32 cellular contexts compared by ENCODE assay signal in the genomic region with DNA sequence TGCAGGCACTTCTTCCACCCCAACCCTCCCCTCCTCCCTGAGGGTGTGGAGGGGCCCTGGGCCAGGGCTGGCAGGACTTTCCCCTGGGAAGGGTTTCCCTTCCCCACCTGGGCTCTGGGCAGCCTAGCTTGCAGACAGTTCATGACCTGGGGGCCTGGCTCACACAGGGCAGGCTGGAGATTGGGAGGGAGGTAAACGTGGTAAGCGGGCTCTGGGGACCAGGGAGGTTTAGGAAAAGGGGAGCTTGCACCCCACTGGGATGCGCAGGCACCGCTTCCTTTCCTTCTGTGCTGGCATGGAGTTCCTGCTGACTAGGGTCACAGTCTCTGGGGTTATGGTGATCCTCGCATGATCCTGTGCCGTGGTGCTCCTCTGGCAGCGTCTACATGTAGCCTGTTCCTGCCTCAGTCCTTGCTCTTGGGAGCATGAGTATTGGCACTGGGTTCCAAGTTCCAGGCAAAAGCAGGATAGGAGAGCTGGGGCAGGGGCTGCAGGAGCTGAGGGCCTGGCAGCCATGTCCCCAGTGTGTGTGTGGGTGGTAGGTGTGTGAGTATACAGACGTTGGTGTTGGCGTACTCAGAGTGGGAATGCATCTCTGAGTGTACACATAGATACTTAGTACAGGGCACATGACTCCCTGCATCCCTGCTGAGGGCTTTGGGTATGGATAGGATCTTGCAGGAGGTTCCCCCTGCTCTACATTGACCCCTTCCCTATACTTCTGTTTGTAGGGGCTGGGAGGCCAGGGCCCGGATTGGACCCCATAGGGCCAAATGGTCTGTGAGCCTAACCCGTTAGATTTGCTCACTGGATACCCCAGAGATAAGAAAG. TPM values are rescaled to one million over a fixed set of nuclear protein-coding genes. Genes with fewer than 3 reads are reported as not detected.
DNase-seq lines count a peak whose midpoint lies in the region; ATAC-seq, FAIRE-seq and TF ChIP-seq lines count a peak whose summit lies in the region.
"Had no signal": no experiment of that assay in that cellular context is flagged by ENCODE, and none has a peak within 500 bp of the region (broad histone marks: within the 10 kb centered on the region; RNA-seq: fewer than 3 reads in every experiment).

No MANE protein-coding gene starts in this region.

- no peaks in the 10 kb centered on the region; a peak in 1 of 5 replicates for H3K27me3 ChIP-seq in HepG2 (ENCODE audit: control insufficient read depth in 1 of 2, insufficient read depth in 2 of 2, low read length in 2 of 2)
- no peaks in the 10 kb centered on the region for H3K27me3 ChIP-seq in right lobe of liver
- H3K27me3 ChIP-seq: SJSA1 had no signal

- POLR2A ChIA-PET in HepG2 (lab: Yijun Ruan, JAX), result interaction anchor here (1.0 to 2.8 kb wide), 2 partner anchors 13 to 57 kb away, joined by 3 to 11 read pairs; no protein-coding TSS in a partner anchor

- peaks cover 12% of the 10 kb centered on the region for H3K27me3 Mint-ChIP-seq in endothelial cell (ENCODE audit: unreplicated experiment)
- H3K27me3 Mint-ChIP-seq in neural crest cell (ENCODE audit: low read depth), result peaks cover 2% of the 10 kb centered on the region
- H3K27me3 Mint-ChIP-seq in stimulated activated naive B cell treated with anti-CD40 and anti-IgM and Interleukin-4, amounts not matched to agents 10 μg/mL and 1 μg/mL and 100 μg/mL, for 72 hours, result no peaks in the 10 kb centered on the region
- H3K27me3 Mint-ChIP-seq: B cell; CD8-positive, alpha-beta memory T cell had no signal

- H3K79me2 ChIP-seq in HepG2 (ENCODE audit: insufficient read depth, low read length), result peaks cover 24% of the 10 kb centered on the region

- TF ChIP-seq RAD21 in HepG2 (CRISPR knock-in tag; IDR thresholded peaks at IDR 0.05), result no peak

- TF ChIP-seq CTCF in HepG2 (CRISPR knock-in tag; IDR thresholded peaks at IDR 0.05) (no peak), right lobe of liver (IDR thresholded peaks at IDR 0.05) (no peak), endothelial cell (IDR thresholded peaks at IDR 0.05; ENCODE audit: unreplicated experiment) (no peak), neural crest cell (conservative IDR thresholded peaks at IDR 0.05) (no peak), GM20000 (IDR thresholded peaks at IDR 0.05; ENCODE audit: extremely low read depth, missing control alignments) (no peak)

- H3K9me3 ChIP-seq in HepG2 (ENCODE audit: low read length) (no peaks in the 10 kb centered on the region), right lobe of liver (no peaks in the 10 kb centered on the region)
- H3K9me3 ChIP-seq: SJSA1 had no signal

- H3K4me3 Mint-ChIP-seq in endothelial cell (ENCODE audit: unreplicated experiment) (no peak overlapping the region), neural crest cell (peak overlapping the region; percentile 44)
- H3K4me3 Mint-ChIP-seq in stimulated activated naive B cell treated with anti-CD40 and anti-IgM and Interleukin-4, amounts not matched to agents 10 μg/mL and 1 μg/mL and 100 μg/mL, for 72 hours, result no peak overlapping the region
- H3K4me3 Mint-ChIP-seq: B cell; CD14-positive monocyte; CD8-positive, alpha-beta memory T cell; HFFc6 had no signal

- H3K36me3 Mint-ChIP-seq in endothelial cell (ENCODE audit: low read depth, unreplicated experiment) (peaks cover 8% of the 10 kb centered on the region), neural crest cell (ENCODE audit: low read depth) (no peaks in the 10 kb centered on the region)
- H3K36me3 Mint-ChIP-seq in stimulated activated naive B cell treated with anti-CD40 and anti-IgM and Interleukin-4, amounts not matched to agents 10 μg/mL and 1 μg/mL and 100 μg/mL, for 72 hours, result peaks cover 30 to 44% of the 10 kb centered on the region in 2 donors

- TF ChIP-seq POLR2A in HepG2 (IDR thresholded peaks at IDR 0.05; ENCODE audit: insufficient read depth in 1 of 2, low read depth in 2 of 2, low read length in 2 of 2), result no peak
- no peak for TF ChIP-seq POLR2A in right lobe of liver (IDR thresholded peaks at IDR 0.05)

- H3K36me3 ChIP-seq in HepG2 (replicated peaks in 1 of 2; ENCODE audit: control insufficient read depth in 1 of 2, insufficient read depth in 2 of 2, low read length in 2 of 2) (peaks cover 11 to 22% of the 10 kb centered on the region in 2 experiments; a peak in 4 of 5 replicates), right lobe of liver (peaks cover 0 to 19% (median 8%) of the 10 kb centered on the region in 4 donors)

- H3K4me1 ChIP-seq in HepG2 (ENCODE audit: insufficient read depth, low read length) (peaks cover 48% of the 10 kb centered on the region), right lobe of liver (peaks cover 0 to 48% (median 15%) of the 10 kb centered on the region in 4 donors)

- no peak overlapping the region for H3K4me3 ChIP-seq in HepG2 (replicated peaks in 1 of 3; ENCODE audit: insufficient read depth in 1 of 3, low read depth in 2 of 3, low read length in 3 of 3)
- H3K4me3 ChIP-seq in right lobe of liver, result no peak overlapping the region
- H3K4me3 ChIP-seq: SJSA1 had no signal

- H3K4me2 ChIP-seq in HepG2 (ENCODE audit: low read depth, low read length), result no peak overlapping the region

- DNase-seq in HepG2 (ENCODE audit: low spot score) (no peak), right lobe of liver (no peak), endothelial cell (ENCODE audit: low spot score) (no peak), neural crest cell (ENCODE audit: low read depth, low spot score) (no peak), occipital lobe (lab: John Stamatoyannopoulos, UW) (no peak), GM20000 (ENCODE audit: low spot score) (no peak)
- DNase-seq in stimulated activated naive B cell treated with anti-CD40 and anti-IgM and Interleukin-4, amounts not matched to agents 10 μg/mL and 1 μg/mL and 100 μg/mL, for 72 hours, result no peak
- DNase-seq: CD8-positive, alpha-beta memory T cell; DMS 273 treated with DMSO at 0.1 percent for 48 hours; DMS79; EL; GDM1; H7; HFFc6; Karpas-422; NCI-H1092; NCI-H1417 treated with DMSO at 0.1 percent for 48 hours; NCI-H1694 treated with DMSO at 0.1 percent for 48 hours; NCI-H2081; NCI-H2227 treated with DMSO at 0.1 percent for 48 hours; NCI-H510A; NCI-H69; Right ventricle myocardium superior; RPMI8226 had no signal

- 96% methylated on average over 9 of the region's 11 CpGs for WGBS in HepG2 (ENCODE audit: low lambda C conversion rate)
- 53% methylated on average over 2 of the region's 11 CpGs for WGBS in right lobe of liver (ENCODE audit: insufficient coverage, low coverage, low lambda C conversion rate, missing lambda C conversion rate)

- H3K9me3 Mint-ChIP-seq in endothelial cell (ENCODE audit: unreplicated experiment) (no peaks in the 10 kb centered on the region), neural crest cell (no peaks in the 10 kb centered on the region)
- no peaks in the 10 kb centered on the region for H3K9me3 Mint-ChIP-seq in stimulated activated naive B cell treated with anti-CD40 and anti-IgM and Interleukin-4, amounts not matched to agents 10 μg/mL and 1 μg/mL and 100 μg/mL, for 72 hours
- H3K9me3 Mint-ChIP-seq: CD14-positive monocyte; CD8-positive, alpha-beta memory T cell; HFFc6 had no signal

- CTCF ChIA-PET in HepG2 (lab: Yijun Ruan, JAX; ENCODE audit: low intra/inter-chr PET ratio, low total read pairs), result interaction anchor here (1.2 kb wide), 1 partner anchor 45 kb away, joined by 3 read pairs; no protein-coding TSS in a partner anchor

- peak overlapping the region; percentile 59 for H3K27ac Mint-ChIP-seq in endothelial cell (ENCODE audit: unreplicated experiment)
- peak overlapping the region; percentile 75 for H3K27ac Mint-ChIP-seq in neural crest cell (ENCODE audit: unreplicated experiment)
- H3K27ac Mint-ChIP-seq in stimulated activated naive B cell treated with anti-CD40 and anti-IgM and Interleukin-4, amounts not matched to agents 10 μg/mL and 1 μg/mL and 100 μg/mL, for 72 hours, result peak overlapping the region; percentile 77
- H3K27ac Mint-ChIP-seq: B cell, HFFc6 had no signal

- intact Hi-C loops in HepG2 (cut with micrococcal nuclease; ENCODE audit: unreplicated experiment) (loop anchor here (5.0 kb wide), 1 partner anchor 93 kb away; no protein-coding TSS in a partner anchor), right lobe of liver (cut with DNase I) (loop anchor here in 1 of 2 donors (5.0 kb wide), 1 partner anchor 48 kb away; no protein-coding TSS in a partner anchor)

- in situ Hi-C loops in HepG2 (cut with HindIII; ENCODE audit: extremely low pct_ligation_motif_present, low pct_unique_long_range_greater_than_20kb), result loop anchor here (5.0 kb wide), 2 partner anchors 53 to 93 kb away; no protein-coding TSS in a partner anchor

- no peak for TF ChIP-seq EP300 in HepG2 (IDR thresholded peaks at IDR 0.05; ENCODE audit: low read depth in 2 of 2, low read length in 2 of 2)
- no peak for TF ChIP-seq EP300 in HepG2 (CRISPR knock-in tag; IDR thresholded peaks at IDR 0.05; ENCODE audit: borderline replicate concordance)

- H4K20me1 ChIP-seq in HepG2 (ENCODE audit: insufficient read depth, low read length), result peaks cover 34% of the 10 kb centered on the region

- peaks cover 11% of the 10 kb centered on the region for H3K4me1 Mint-ChIP-seq in endothelial cell (ENCODE audit: unreplicated experiment)
- peaks cover 20% of the 10 kb centered on the region for H3K4me1 Mint-ChIP-seq in neural crest cell
- peaks cover 21 to 43% of the 10 kb centered on the region in 2 donors for H3K4me1 Mint-ChIP-seq in stimulated activated naive B cell treated with anti-CD40 and anti-IgM and Interleukin-4, amounts not matched to agents 10 μg/mL and 1 μg/mL and 100 μg/mL, for 72 hours

- H3K27ac ChIP-seq in HepG2 (ENCODE audit: extremely low read length, insufficient read depth, low read length) (no peak overlapping the region), right lobe of liver (no peak overlapping the region)
- H3K27ac ChIP-seq: 22Rv1, HL-60, SJSA1 had no signal

- no TSS peak for BruUV-seq in HepG2 (replicated peaks; lab: Mats Ljungman, UMichigan)

- ATAC-seq in HepG2, result no peak
- ATAC-seq in right lobe of liver, result no peak
- ATAC-seq in stimulated activated naive B cell treated with anti-CD40 and anti-IgM and Interleukin-4, amounts not matched to agents 10 μg/mL and 1 μg/mL and 100 μg/mL, for 72 hours (replicated peaks), result no peak
- no peak for ATAC-seq in GM18861 (IDR thresholded peaks at IDR 0.05; ENCODE audit: unreplicated experiment)

- no peak overlapping the region for H3K9ac ChIP-seq in HepG2 (ENCODE audit: insufficient read depth, low read depth, low read length)

- FAIRE-seq in HepG2 (lab: Jason Lieb, UNC), result no peak
- FAIRE-seq: GM12891, GM19239 had no signal

- no peak overlapping the region for H2AFZ ChIP-seq in HepG2 (ENCODE audit: low read length)

RNA-seq across cellular contexts. Expression of a gene that starts 6.9 kb away (rescaled TPM):
- total RNA-seq in HepG2 (2016; rRNA removed; fragmentation: Illumina TruSeq; extraction: Trizol) (91.7 and 126 TPM in 2 replicates), right lobe of liver (100 to 1,000 TPM in 4 of 6 experiments, 10 to 100 TPM in 2; 75.1 to 320 (median 178) TPM), endothelial cell (ENCODE audit: unreplicated experiment) (22.4 TPM), neural crest cell (6.1 and 9.7 TPM in 2 replicates), occipital lobe (3.6 TPM)
- total RNA-seq in HepG2 (2016; cell fraction: cytosol; rRNA removed; fragmentation: Illumina TruSeq; extraction: Trizol; ENCODE audit: low read depth), result 33.8 and 34.0 TPM in 2 replicates
- total RNA-seq in HepG2 (2016; cell fraction: insoluble cytoplasmic fraction; rRNA removed; fragmentation: Illumina TruSeq; extraction: Trizol), result 89.0 and 132 TPM in 2 replicates
- 68.4 and 70.3 TPM in 2 replicates for total RNA-seq in HepG2 (2016; cell fraction: membrane; rRNA removed; fragmentation: Illumina TruSeq; extraction: Trizol)
- total RNA-seq in HepG2 (2016; cell fraction: nucleus; rRNA removed; fragmentation: Illumina TruSeq; extraction: Trizol), result 155 and 170 TPM in 2 replicates
- polyA plus RNA-seq in HepG2 (2011; rRNA removed), result 70.0 and 102 TPM in 2 replicates
- polyA plus RNA-seq in HepG2 (2011; cell fraction: cytosol; rRNA removed), result 57.2 and 86.0 TPM in 2 replicates
- 489 and 498 TPM in 2 replicates for polyA plus RNA-seq in HepG2 (2011; cell fraction: nucleus; rRNA removed)
- 41.5 and 43.2 TPM in 2 replicates for polyA plus RNA-seq in HepG2 (2012)
- 21.7 and 24.0 TPM in 2 replicates for polyA plus RNA-seq in HepG2 (2016; cell fraction: cytosol; fragmentation: Illumina TruSeq; extraction: Trizol; ENCODE audit: low read depth)
- polyA plus RNA-seq in HepG2 (2016; cell fraction: insoluble cytoplasmic fraction; fragmentation: Illumina TruSeq; extraction: Trizol; ENCODE audit: low read depth), result 64.0 and 68.6 TPM in 2 replicates
- 44.9 and 46.0 TPM in 2 replicates for polyA plus RNA-seq in HepG2 (2016; cell fraction: membrane; fragmentation: Illumina TruSeq; extraction: Trizol; ENCODE audit: low read depth)
- 216 and 226 TPM in 2 replicates for polyA plus RNA-seq in HepG2 (2016; cell fraction: nucleus; fragmentation: Illumina TruSeq; extraction: Trizol; ENCODE audit: insufficient read depth, low read depth)
- 13.9 and 184 TPM in 2 replicates for polyA minus RNA-seq in HepG2 (2011; rRNA and poly(A)+ RNA removed; ENCODE audit: low replicate concordance)
- polyA minus RNA-seq in HepG2 (2011; cell fraction: cytosol; rRNA and poly(A)+ RNA removed), result 18.4 and 23.4 TPM in 2 replicates
- polyA minus RNA-seq in HepG2 (2011; cell fraction: nucleus; rRNA and poly(A)+ RNA removed), result 164 and 185 TPM in 2 replicates

RNA-seq across cellular contexts. Expression of a gene that starts 16.1 kb away (rescaled TPM):
- total RNA-seq in HepG2 (2016; rRNA removed; fragmentation: Illumina TruSeq; extraction: Trizol) (59.5 and 62.0 TPM in 2 replicates), right lobe of liver (10 to 100 TPM; 14.1 to 25.2 (median 20.7) TPM), endothelial cell (ENCODE audit: unreplicated experiment) (72.3 TPM), neural crest cell (114 and 119 TPM in 2 replicates), occipital lobe (158 TPM)
- 6.3 and 6.7 TPM in 2 replicates for total RNA-seq in HepG2 (2016; cell fraction: cytosol; rRNA removed; fragmentation: Illumina TruSeq; extraction: Trizol; ENCODE audit: low read depth)
- total RNA-seq in HepG2 (2016; cell fraction: insoluble cytoplasmic fraction; rRNA removed; fragmentation: Illumina TruSeq; extraction: Trizol), result 58.9 and 60.5 TPM in 2 replicates
- 27.7 and 28.8 TPM in 2 replicates for total RNA-seq in HepG2 (2016; cell fraction: membrane; rRNA removed; fragmentation: Illumina TruSeq; extraction: Trizol)
- 32.4 and 32.6 TPM in 2 replicates for total RNA-seq in HepG2 (2016; cell fraction: nucleus; rRNA removed; fragmentation: Illumina TruSeq; extraction: Trizol)
- 39.1 and 41.9 TPM in 2 replicates for polyA plus RNA-seq in HepG2 (2011; rRNA removed)
- 23.5 and 37.7 TPM in 2 replicates for polyA plus RNA-seq in HepG2 (2011; cell fraction: cytosol; rRNA removed)
- polyA plus RNA-seq in HepG2 (2011; cell fraction: nucleus; rRNA removed), result 10.7 and 14.5 TPM in 2 replicates
- 48.3 and 52.2 TPM in 2 replicates for polyA plus RNA-seq in HepG2 (2012)
- polyA plus RNA-seq in HepG2 (2016; cell fraction: cytosol; fragmentation: Illumina TruSeq; extraction: Trizol; ENCODE audit: low read depth), result 3.6 and 4.2 TPM in 2 replicates
- 60.6 and 66.1 TPM in 2 replicates for polyA plus RNA-seq in HepG2 (2016; cell fraction: insoluble cytoplasmic fraction; fragmentation: Illumina TruSeq; extraction: Trizol; ENCODE audit: low read depth)
- polyA plus RNA-seq in HepG2 (2016; cell fraction: membrane; fragmentation: Illumina TruSeq; extraction: Trizol; ENCODE audit: low read depth), result 13.9 and 15.0 TPM in 2 replicates
- polyA plus RNA-seq in HepG2 (2016; cell fraction: nucleus; fragmentation: Illumina TruSeq; extraction: Trizol; ENCODE audit: insufficient read depth, low read depth), result 38.8 and 40.8 TPM in 2 replicates
- polyA minus RNA-seq in HepG2 (2011; rRNA and poly(A)+ RNA removed; ENCODE audit: low replicate concordance), result 52.7 and 77.7 TPM in 2 replicates
- 29.3 and 33.9 TPM in 2 replicates for polyA minus RNA-seq in HepG2 (2011; cell fraction: cytosol; rRNA and poly(A)+ RNA removed)
- 28.7 and 33.2 TPM in 2 replicates for polyA minus RNA-seq in HepG2 (2011; cell fraction: nucleus; rRNA and poly(A)+ RNA removed)

RNA-seq across cellular contexts. Expression of a gene that starts 21.6 kb away (rescaled TPM):
- total RNA-seq in HepG2 (2016; rRNA removed; fragmentation: Illumina TruSeq; extraction: Trizol) (0.42 and 0.64 TPM in 2 replicates), right lobe of liver (10 to 100 TPM in 2 of 6 experiments, 1 to 10 TPM in 4; 1.6 to 11.2 (median 8.1) TPM), endothelial cell (ENCODE audit: unreplicated experiment) (3.3 TPM), neural crest cell (2.4 and 3.2 TPM in 2 replicates), occipital lobe (1.6 TPM)
- under 0.01 and 0.35 TPM in 2 replicates for total RNA-seq in HepG2 (2016; cell fraction: cytosol; rRNA removed; fragmentation: Illumina TruSeq; extraction: Trizol; ENCODE audit: low read depth)
- total RNA-seq in HepG2 (2016; cell fraction: insoluble cytoplasmic fraction; rRNA removed; fragmentation: Illumina TruSeq; extraction: Trizol), result 0.18 and 0.74 TPM in 2 replicates
- total RNA-seq in HepG2 (2016; cell fraction: membrane; rRNA removed; fragmentation: Illumina TruSeq; extraction: Trizol), result 0.07 and 0.22 TPM in 2 replicates
- 1.7 and 2.1 TPM in 2 replicates for total RNA-seq in HepG2 (2016; cell fraction: nucleus; rRNA removed; fragmentation: Illumina TruSeq; extraction: Trizol)
- polyA plus RNA-seq in HepG2 (2011; rRNA removed), result 3.5 and 4.8 TPM in 2 replicates
- polyA plus RNA-seq in HepG2 (2011; cell fraction: cytosol; rRNA removed), result 0.85 and 1.5 TPM in 2 replicates
- polyA plus RNA-seq in HepG2 (2011; cell fraction: nucleus; rRNA removed), result 32.0 and 33.0 TPM in 2 replicates
- polyA plus RNA-seq in HepG2 (2012), result 2.0 and 3.0 TPM in 2 replicates
- 0.07 TPM in 1 of 2 replicates, not detected in the other for polyA plus RNA-seq in HepG2 (2016; cell fraction: cytosol; fragmentation: Illumina TruSeq; extraction: Trizol; ENCODE audit: low read depth)
- 0.13 and 0.34 TPM in 2 replicates for polyA plus RNA-seq in HepG2 (2016; cell fraction: insoluble cytoplasmic fraction; fragmentation: Illumina TruSeq; extraction: Trizol; ENCODE audit: low read depth)
- polyA plus RNA-seq in HepG2 (2016; cell fraction: membrane; fragmentation: Illumina TruSeq; extraction: Trizol; ENCODE audit: low read depth), result 0.09 and 0.14 TPM in 2 replicates
- polyA plus RNA-seq in HepG2 (2016; cell fraction: nucleus; fragmentation: Illumina TruSeq; extraction: Trizol; ENCODE audit: insufficient read depth, low read depth), result 1.9 and 2.5 TPM in 2 replicates
- polyA minus RNA-seq in HepG2 (2011; rRNA and poly(A)+ RNA removed; ENCODE audit: low replicate concordance), result 8.3 and 11.0 TPM in 2 replicates
- 0.35 and 0.99 TPM in 2 replicates for polyA minus RNA-seq in HepG2 (2011; cell fraction: cytosol; rRNA and poly(A)+ RNA removed)
- 12.2 and 14.8 TPM in 2 replicates for polyA minus RNA-seq in HepG2 (2011; cell fraction: nucleus; rRNA and poly(A)+ RNA removed)

RNA-seq across cellular contexts. Expression of a gene that starts 49.0 kb away (rescaled TPM):
- total RNA-seq in HepG2 (2016; rRNA removed; fragmentation: Illumina TruSeq; extraction: Trizol), result 1.5 and 2.5 TPM in 2 replicates
- total RNA-seq in HepG2 (2016; cell fraction: cytosol; rRNA removed; fragmentation: Illumina TruSeq; extraction: Trizol; ENCODE audit: low read depth), result 0.91 and 1.1 TPM in 2 replicates
- total RNA-seq in HepG2 (2016; cell fraction: insoluble cytoplasmic fraction; rRNA removed; fragmentation: Illumina TruSeq; extraction: Trizol), result 2.2 and 2.4 TPM in 2 replicates
- total RNA-seq in HepG2 (2016; cell fraction: membrane; rRNA removed; fragmentation: Illumina TruSeq; extraction: Trizol), result 2.7 and 3.5 TPM in 2 replicates
- 2.0 and 2.1 TPM in 2 replicates for total RNA-seq in HepG2 (2016; cell fraction: nucleus; rRNA removed; fragmentation: Illumina TruSeq; extraction: Trizol)
- 5.9 and 6.9 TPM in 2 replicates for polyA plus RNA-seq in HepG2 (2011; rRNA removed)
- 4.4 and 5.2 TPM in 2 replicates for polyA plus RNA-seq in HepG2 (2011; cell fraction: cytosol; rRNA removed)
- 20.6 and 21.3 TPM in 2 replicates for polyA plus RNA-seq in HepG2 (2011; cell fraction: nucleus; rRNA removed)
- 4.0 and 4.5 TPM in 2 replicates for polyA plus RNA-seq in HepG2 (2012)
- 0.99 and 1.1 TPM in 2 replicates for polyA plus RNA-seq in HepG2 (2016; cell fraction: cytosol; fragmentation: Illumina TruSeq; extraction: Trizol; ENCODE audit: low read depth)
- 2.0 and 2.3 TPM in 2 replicates for polyA plus RNA-seq in HepG2 (2016; cell fraction: insoluble cytoplasmic fraction; fragmentation: Illumina TruSeq; extraction: Trizol; ENCODE audit: low read depth)
- 2.3 and 2.5 TPM in 2 replicates for polyA plus RNA-seq in HepG2 (2016; cell fraction: membrane; fragmentation: Illumina TruSeq; extraction: Trizol; ENCODE audit: low read depth)
- polyA plus RNA-seq in HepG2 (2016; cell fraction: nucleus; fragmentation: Illumina TruSeq; extraction: Trizol; ENCODE audit: insufficient read depth, low read depth), result 3.6 and 4.3 TPM in 2 replicates
- 8.9 and 14.9 TPM in 2 replicates for polyA minus RNA-seq in HepG2 (2011; rRNA and poly(A)+ RNA removed; ENCODE audit: low replicate concordance)
- 1.5 and 1.9 TPM in 2 replicates for polyA minus RNA-seq in HepG2 (2011; cell fraction: cytosol; rRNA and poly(A)+ RNA removed)
- 2.7 and 3.7 TPM in 2 replicates for polyA minus RNA-seq in HepG2 (2011; cell fraction: nucleus; rRNA and poly(A)+ RNA removed)
- 1 to 10 TPM; 2.8 to 7.1 (median 4.5) TPM for total RNA-seq in right lobe of liver
- 15.0 TPM for total RNA-seq in endothelial cell (ENCODE audit: unreplicated experiment)
- 4.3 and 4.4 TPM in 2 replicates for total RNA-seq in neural crest cell
- total RNA-seq in occipital lobe, result 7.0 TPM

RNA-seq across cellular contexts. Expression of a gene that starts 55.6 kb away (rescaled TPM):
- total RNA-seq in HepG2 (2016; rRNA removed; fragmentation: Illumina TruSeq; extraction: Trizol) (45.5 and 49.1 TPM in 2 replicates), right lobe of liver (10 to 100 TPM; 12.9 to 34.4 (median 23.7) TPM), endothelial cell (ENCODE audit: unreplicated experiment) (85.3 TPM), neural crest cell (30.7 and 31.7 TPM in 2 replicates), occipital lobe (24.8 TPM)
- 9.3 and 10.4 TPM in 2 replicates for total RNA-seq in HepG2 (2016; cell fraction: cytosol; rRNA removed; fragmentation: Illumina TruSeq; extraction: Trizol; ENCODE audit: low read depth)
- 46.7 and 47.5 TPM in 2 replicates for total RNA-seq in HepG2 (2016; cell fraction: insoluble cytoplasmic fraction; rRNA removed; fragmentation: Illumina TruSeq; extraction: Trizol)
- total RNA-seq in HepG2 (2016; cell fraction: membrane; rRNA removed; fragmentation: Illumina TruSeq; extraction: Trizol), result 18.1 and 19.8 TPM in 2 replicates
- 19.0 and 20.5 TPM in 2 replicates for total RNA-seq in HepG2 (2016; cell fraction: nucleus; rRNA removed; fragmentation: Illumina TruSeq; extraction: Trizol)
- 108 and 123 TPM in 2 replicates for polyA plus RNA-seq in HepG2 (2011; rRNA removed)
- 139 and 201 TPM in 2 replicates for polyA plus RNA-seq in HepG2 (2011; cell fraction: cytosol; rRNA removed)
- polyA plus RNA-seq in HepG2 (2011; cell fraction: nucleus; rRNA removed), result 105 and 112 TPM in 2 replicates
- 63.2 and 85.2 TPM in 2 replicates for polyA plus RNA-seq in HepG2 (2012)
- polyA plus RNA-seq in HepG2 (2016; cell fraction: cytosol; fragmentation: Illumina TruSeq; extraction: Trizol; ENCODE audit: low read depth), result 10.6 and 11.3 TPM in 2 replicates
- polyA plus RNA-seq in HepG2 (2016; cell fraction: insoluble cytoplasmic fraction; fragmentation: Illumina TruSeq; extraction: Trizol; ENCODE audit: low read depth), result 55.3 and 58.3 TPM in 2 replicates
- polyA plus RNA-seq in HepG2 (2016; cell fraction: membrane; fragmentation: Illumina TruSeq; extraction: Trizol; ENCODE audit: low read depth), result 16.1 and 16.9 TPM in 2 replicates
- 37.2 and 39.4 TPM in 2 replicates for polyA plus RNA-seq in HepG2 (2016; cell fraction: nucleus; fragmentation: Illumina TruSeq; extraction: Trizol; ENCODE audit: insufficient read depth, low read depth)
- 46.6 and 135 TPM in 2 replicates for polyA minus RNA-seq in HepG2 (2011; rRNA and poly(A)+ RNA removed; ENCODE audit: low replicate concordance)
- polyA minus RNA-seq in HepG2 (2011; cell fraction: cytosol; rRNA and poly(A)+ RNA removed), result 84.6 and 87.5 TPM in 2 replicates
- 18.5 and 25.0 TPM in 2 replicates for polyA minus RNA-seq in HepG2 (2011; cell fraction: nucleus; rRNA and poly(A)+ RNA removed)
